In genomic region chr1:66399888-66400529, GRCh38 we compare ENCODE assay signal across 1 cellular context.
TF ChIP-seq lines count a peak whose summit lies in the region.

No MANE protein-coding gene starts in this region.

TF ChIP-seq in IMR-90, 13 proteins besides CTCF, POLR2A, EP300 and RAD21:
- TF ChIP-seq RCOR1 (IDR thresholded peaks at IDR 0.05; ENCODE audit: insufficient replicate concordance, low read length), result no peak
- no peak for TF ChIP-seq FOS (IDR thresholded peaks at IDR 0.05; ENCODE audit: low read depth, low read length)
- 0 out of 2 replicates have a peak, but pooled peaks have one; percentile 3 for TF ChIP-seq CEBPB (IDR thresholded peaks at IDR 0.05; ENCODE audit: low read depth, low read length)
- TF ChIP-seq, protein P1, sequence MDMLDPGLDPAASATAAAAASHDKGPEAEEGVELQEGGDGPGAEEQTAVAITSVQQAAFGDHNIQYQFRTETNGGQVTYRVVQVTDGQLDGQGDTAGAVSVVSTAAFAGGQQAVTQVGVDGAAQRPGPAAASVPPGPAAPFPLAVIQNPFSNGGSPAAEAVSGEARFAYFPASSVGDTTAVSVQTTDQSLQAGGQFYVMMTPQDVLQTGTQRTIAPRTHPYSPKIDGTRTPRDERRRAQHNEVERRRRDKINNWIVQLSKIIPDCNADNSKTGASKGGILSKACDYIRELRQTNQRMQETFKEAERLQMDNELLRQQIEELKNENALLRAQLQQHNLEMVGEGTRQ (IDR thresholded peaks at IDR 0.05; ENCODE audit: low read depth, low read length), result no peak
